In genomic region chr2:15938803-15939555, GRCh38 we compare ENCODE assay signal across 14 cellular contexts. TPM values are rescaled to one million over a fixed set of nuclear protein-coding genes. Genes with fewer than 3 reads are reported as not detected.
DNase-seq lines count a peak whose midpoint lies in the region; ATAC-seq, FAIRE-seq and TF ChIP-seq lines count a peak whose summit lies in the region.
"Had no signal": no experiment of that assay in that cellular context is flagged by ENCODE, and none has a peak within 500 bp of the region (broad histone marks: within the 10 kb centered on the region; RNA-seq: fewer than 3 reads in every experiment).

No MANE protein-coding gene starts in this region.

- H3K9ac ChIP-seq in H9 (ENCODE audit: extremely low read depth, insufficient read length, low read length) (no peak overlapping the region), rectal smooth muscle tissue (ENCODE audit: low read length) (no peak overlapping the region)

- H3K79me1 ChIP-seq in H9 (ENCODE audit: insufficient read depth, low read depth, low read length, poor library complexity, severe bottlenecking): no peaks in the 10 kb centered on the region

- H3K14ac ChIP-seq in H9 (ENCODE audit: insufficient read depth, low read length): no peak overlapping the region

- TF ChIP-seq CTCF in H9 (conservative IDR thresholded peaks at IDR 0.05) (no peak), OCI-LY7 (conservative IDR thresholded peaks at IDR 0.05; ENCODE audit: low read length) (no peak)

- H3K4me3 ChIP-seq in rectal smooth muscle tissue (ENCODE audit: low read length) (peak overlapping the region; percentile 73), OCI-LY7 (ENCODE audit: low read depth, low read length, poor library complexity, severe bottlenecking) (no peak overlapping the region)
- H3K4me3 ChIP-seq: GM12878 had no signal

- H3K9me3 Mint-ChIP-seq in H9: peaks cover 6 to 8% of the 10 kb centered on the region in 2 experiments; a peak in 3 of 5 replicates
- H3K9me3 Mint-ChIP-seq: activated naive CD8-positive, alpha-beta T cell treated with anti-CD3 and anti-CD28 coated beads for 36 hours; HFFc6 had no signal

- BruUV-seq in OCI-LY7 (replicated peaks; lab: Mats Ljungman, UMichigan): no TSS peak

- peak overlapping the region; percentile 65 to 94 for H3K4me3 Mint-ChIP-seq in H9
- peak overlapping the region; percentile 19 for H3K4me3 Mint-ChIP-seq in T-helper 17 cell

- H2BK20ac ChIP-seq in H9 (ENCODE audit: low read depth, low read length, poor library complexity, severe bottlenecking): no peak overlapping the region

- H3K27me3 ChIP-seq in H9 (ENCODE audit: insufficient read depth, low read length) (no peaks in the 10 kb centered on the region), rectal smooth muscle tissue (ENCODE audit: control insufficient read depth, insufficient read depth, low read length) (peaks cover 3% of the 10 kb centered on the region)

- H2AFZ ChIP-seq in H9 (ENCODE audit: low read length): no peak overlapping the region
- no peak overlapping the region for H2AFZ ChIP-seq in OCI-LY7 (ENCODE audit: low read length)

- peak overlapping the region; percentile 47 to 96 (median 79); a peak in 6 of 7 replicates for H3K27ac Mint-ChIP-seq in H9
- no peak overlapping the region for H3K27ac Mint-ChIP-seq in T-helper 17 cell
- H3K27ac Mint-ChIP-seq: activated naive CD8-positive, alpha-beta T cell treated with anti-CD3 and anti-CD28 coated beads for 36 hours; HFFc6 had no signal

- CTCF ChIA-PET in OCI-LY7 (lab: Charles Lee; ENCODE audit: unreplicated experiment): no interaction called here

- H2BK5ac ChIP-seq in H9 (ENCODE audit: insufficient read length, low read length): no peak overlapping the region

- FAIRE-seq in HTR-8/SVneo (lab: Jason Lieb, UNC): no peak
- FAIRE-seq: GM12878 had no signal

- H3K4me2 ChIP-seq in H9 (ENCODE audit: insufficient read depth, insufficient read length, low read length) (peak overlapping the region; percentile 98), OCI-LY7 (ENCODE audit: low read length) (no peak overlapping the region)

- H3K79me2 ChIP-seq in H9 (ENCODE audit: insufficient read depth, low read length) (peaks cover 30% of the 10 kb centered on the region), OCI-LY7 (ENCODE audit: insufficient read depth, low read depth, low read length) (no peaks in the 10 kb centered on the region)

- H4K91ac ChIP-seq in H9 (ENCODE audit: insufficient read length, low read depth, low read length): no peak overlapping the region

- H2BK120ac ChIP-seq in H9 (ENCODE audit: low read depth, low read length, poor library complexity, severe bottlenecking): no peak overlapping the region

- no peaks in the 10 kb centered on the region for H4K20me1 ChIP-seq in H9 (ENCODE audit: control insufficient read depth, insufficient read depth, insufficient read length)
- no peaks in the 10 kb centered on the region for H4K20me1 ChIP-seq in OCI-LY7 (ENCODE audit: insufficient read depth, low read length)

- no peak overlapping the region for H4K8ac ChIP-seq in H9 (replicated peaks; ENCODE audit: insufficient read length, low read depth, low read length)

- H3K27ac ChIP-seq in H9 (ENCODE audit: insufficient read length, low read depth, low read length): peak overlapping the region; percentile 72
- H3K27ac ChIP-seq in rectal smooth muscle tissue (ENCODE audit: low read depth, low read length): no peak overlapping the region
- no peak overlapping the region for H3K27ac ChIP-seq in OCI-LY7 (ENCODE audit: low read depth, low read length, poor library complexity, severe bottlenecking)
- H3K27ac ChIP-seq: colonic mucosa had no signal

- no peak overlapping the region for H3K4ac ChIP-seq in H9 (ENCODE audit: low read depth, low read length)

- ATAC-seq in T-helper 17 cell (no peak), GM18858 (IDR thresholded peaks at IDR 0.05; ENCODE audit: unreplicated experiment) (no peak)

- no peak overlapping the region for H2AK5ac ChIP-seq in H9 (ENCODE audit: insufficient read length, low read length)

- peaks cover 14% of the 10 kb centered on the region for H3K23me2 ChIP-seq in H9 (ENCODE audit: insufficient read length, low read depth, low read length, poor library complexity, severe bottlenecking)

- DNase-seq in H9 (peak; percentile 77), T-helper 17 cell (no peak), iPS-NIHi11 (ENCODE audit: low spot score) (peak; percentile 60), HTR-8/SVneo (ENCODE audit: insufficient read length, low spot score) (no peak), OCI-LY7 (ENCODE audit: low spot score) (no peak)
- DNase-seq: DMS 273 treated with DMSO at 0.1 percent for 48 hours, HFFc6, NCI-H2029 had no signal

- H3K4me1 ChIP-seq in H9 (ENCODE audit: insufficient read depth, low read length) (peaks cover 10% of the 10 kb centered on the region), rectal smooth muscle tissue (ENCODE audit: control insufficient read depth, insufficient read depth, low read length) (peaks cover 4% of the 10 kb centered on the region), OCI-LY7 (ENCODE audit: insufficient read depth, low read length, poor library complexity, severe bottlenecking) (no peaks in the 10 kb centered on the region)

- WGBS in H9 (ENCODE audit: extremely low coverage, insufficient read length, low lambda C conversion rate): no CpG with 5 or more reads among the region's 8 CpGs

- no peak overlapping the region for H3K18ac ChIP-seq in H9 (ENCODE audit: insufficient read length, low read depth, low read length)

- intact Hi-C loops in OCI-LY7 (cut with micrococcal nuclease; ENCODE audit: unreplicated experiment): no loop called here

- H2BK15ac ChIP-seq in H9 (ENCODE audit: low read depth, low read length): no peak overlapping the region

- H3K56ac ChIP-seq in H9 (ENCODE audit: insufficient read length, low read depth, low read length): no peak overlapping the region

- no peak overlapping the region for H3K23ac ChIP-seq in H9 (ENCODE audit: insufficient read length, low read depth, low read length)

- H3K4me1 Mint-ChIP-seq in H9: peaks cover 49 to 57% of the 10 kb centered on the region in 2 experiments
- H3K4me1 Mint-ChIP-seq in T-helper 17 cell: peaks cover 17% of the 10 kb centered on the region

- H3K36me3 Mint-ChIP-seq in H9 (ENCODE audit: insufficient read depth in 1 of 3, low read depth in 3 of 3) (peaks cover 17 to 18% (median 17%) of the 10 kb centered on the region in 3 experiments), T-helper 17 cell (ENCODE audit: low read depth) (peaks cover 4% of the 10 kb centered on the region)
- H3K36me3 Mint-ChIP-seq: activated naive CD8-positive, alpha-beta T cell treated with anti-CD3 and anti-CD28 coated beads for 36 hours had no signal

- peaks cover 5% of the 10 kb centered on the region for H3K27me3 Mint-ChIP-seq in H9 (ENCODE audit: low read depth)
- peaks cover 60% of the 10 kb centered on the region for H3K27me3 Mint-ChIP-seq in T-helper 17 cell

- no peak overlapping the region for H3T11ph ChIP-seq in H9 (ENCODE audit: low read length)

- POLR2A ChIA-PET in OCI-LY7 (lab: Charles Lee): no interaction called here

- no peaks in the 10 kb centered on the region for H3K9me3 ChIP-seq in H9 (ENCODE audit: control insufficient read depth, low read depth, low read length)
- no peaks in the 10 kb centered on the region for H3K9me3 ChIP-seq in T-helper 17 cell (ENCODE audit: control insufficient read depth, low read length, poor library complexity, severe bottlenecking)
- no peaks in the 10 kb centered on the region for H3K9me3 ChIP-seq in OCI-LY7 (ENCODE audit: low read length)
- H3K9me3 ChIP-seq: colonic mucosa had no signal

- H2BK12ac ChIP-seq in H9 (ENCODE audit: insufficient read length, low read depth, low read length): no peak overlapping the region

- H3K9me2 ChIP-seq in OCI-LY7 (ENCODE audit: insufficient read depth, low read length): no peaks in the 10 kb centered on the region

- no peak overlapping the region for H4K5ac ChIP-seq in H9 (ENCODE audit: insufficient read length, low read depth, low read length)

- H3K36me3 ChIP-seq in rectal smooth muscle tissue (ENCODE audit: control insufficient read depth, insufficient read depth, low read length) (no peaks in the 10 kb centered on the region), OCI-LY7 (ENCODE audit: insufficient read depth, low read length) (no peaks in the 10 kb centered on the region)
- H3K36me3 ChIP-seq: colonic mucosa had no signal

RNA-seq across cellular contexts. Expression of gene MYCN, which starts 1.4 kb away (rescaled TPM):
- 100.0 and 105 TPM in 2 replicates for total RNA-seq in H9 (2021)
- under 1 TPM in 1 of 2 donors, not detected in 1; 0.37 TPM for total RNA-seq in T-helper 17 cell
- total RNA-seq in OCI-LY7 (2014; rRNA removed; shearing (Covaris generic)): not detected in 2 replicates
- total RNA-seq in OCI-LY7 (2022): not detected in 2 replicates
- total RNA-seq: GM12878; HFFc6; T-helper 1 cell treated with Interleukin-12 subunit alpha and Interleukin-12 subunit beta and Interleukin-4 antibody, amounts not matched to agents 30 ng/mL and 1 ng/mL, for 36 hours had no signal

Comparison
In these comparisons a context has a peak if more than half of its experiments do, and no peak if none do; other contexts are left out.
1. DNase-seq: peak in H9 (single experiment) and iPS-NIHi11 (single experiment); none in T-helper 17 cell (0 of 3), HTR-8/SVneo (single experiment) and OCI-LY7 (single experiment).
2. RNA of gene MYCN, which starts 1.4 kb away (total RNA-seq): 100.0 to 105 TPM in H9; 0.37 TPM in T-helper 17 cell and not detected in OCI-LY7; every median in the first group is over 10 times any median in the second.